In genomic region chr9:110282767-110283136, GRCh38 we compare ENCODE assay signal across 21 cellular contexts. TPM values are rescaled to one million over a fixed set of nuclear protein-coding genes. Genes with fewer than 3 reads are reported as not detected.
DNase-seq lines count a peak whose midpoint lies in the region; ATAC-seq and TF ChIP-seq lines count a peak whose summit lies in the region.
"Had no signal": no experiment of that assay in that cellular context is flagged by ENCODE, and none has a peak within 500 bp of the region (broad histone marks: within the 10 kb centered on the region; RNA-seq: fewer than 3 reads in every experiment).

No MANE protein-coding gene starts in this region.

- TF ChIP-seq CTCF in mucosa of descending colon (IDR thresholded peaks at IDR 0.05) (no peak), transverse colon (IDR thresholded peaks at IDR 0.05) (no peak)

- intact Hi-C loops in mucosa of descending colon (cut with DNase I, micrococcal nuclease) (no loop called here), transverse colon (cut with DNase I; ENCODE audit: low total_unique reads) (no loop called here)

- H3K4me3 ChIP-seq in mucosa of descending colon: no peak overlapping the region
- no peak overlapping the region for H3K4me3 ChIP-seq in transverse colon
- H3K4me3 ChIP-seq: Peyer's patch had no signal

- no peak for TF ChIP-seq POLR2A in transverse colon (IDR thresholded peaks at IDR 0.05)

- H3K27ac ChIP-seq in epithelial cell of prostate (peak overlapping the region; percentile 85), transverse colon (peak overlapping the region; percentile 64 to 84 (median 80))

- H3K36me3 ChIP-seq in mucosa of descending colon (ENCODE audit: low read depth) (no peaks in the 10 kb centered on the region), transverse colon (no peaks in the 10 kb centered on the region)
- H3K36me3 ChIP-seq: Peyer's patch had no signal

- in situ Hi-C loops in Caki2 (cut with HindIII; ENCODE audit: low pct_unique_long_range_greater_than_20kb, low sequenced_read_pairs) (no loop called here), transverse colon (cut with MboI; ENCODE audit: low pct_ligation_motif_present in 1 of 4, low pct_unique_long_range_greater_than_20kb in 1 of 4, low sequenced_read_pairs in 3 of 4) (no loop called here)

- peak; percentile 70 for DNase-seq in Caki2 (ENCODE audit: low read depth)
- no peak for DNase-seq in epithelial cell of prostate (ENCODE audit: low read depth, low spot score)
- peak in 1 of 3 donors; percentile 42 for DNase-seq in mucosa of descending colon
- peak; percentile 44 for DNase-seq in transverse colon
- DNase-seq in globus pallidus (ENCODE audit: low spot score): no peak
- DNase-seq in foreskin melanocyte: no peak
- DNase-seq: CD8-positive, alpha-beta T cell; Karpas-422; NCI-H1694; NCI-H2081; NCI-H2171; NCI-H345; NCI-H524; NCI-H774; Peyer's patch had no signal

- no peaks in the 10 kb centered on the region for H3K9me3 ChIP-seq in mucosa of descending colon
- H3K9me3 ChIP-seq in transverse colon: no peaks in the 10 kb centered on the region
- H3K9me3 ChIP-seq: Peyer's patch had no signal

- TF ChIP-seq EP300 in transverse colon (IDR thresholded peaks at IDR 0.05; ENCODE audit: low read depth): no peak

- no peaks in the 10 kb centered on the region for H3K27me3 ChIP-seq in transverse colon
- H3K27me3 ChIP-seq: Peyer's patch had no signal

- WGBS in transverse colon (ENCODE audit: low coverage in 1 of 2), 2 donors: 56 to 60% methylated on average over 6 to 7 of the region's 7 CpGs

- ATAC-seq in mucosa of descending colon (peak; percentile 37), GM19395 (IDR thresholded peaks at IDR 0.05; ENCODE audit: unreplicated experiment) (no peak)
- ATAC-seq: CD8-positive, alpha-beta T cell; Right ventricle myocardium inferior had no signal

- H3K4me1 ChIP-seq in mucosa of descending colon (ENCODE audit: low read depth): peaks cover 8% of the 10 kb centered on the region
- peaks cover 0 to 27% (median 19%) of the 10 kb centered on the region in 4 donors for H3K4me1 ChIP-seq in transverse colon

RNA-seq across cellular contexts. Expression of gene TXN, which starts 26.4 kb away (rescaled TPM):
- 998 and 1,028 TPM in 2 replicates for total RNA-seq in Caki2 (2014; rRNA removed; shearing (Covaris generic); ENCODE audit: low replicate concordance)
- total RNA-seq in mucosa of descending colon: 100 to 1,000 TPM; 228 to 441 (median 422) TPM
- total RNA-seq in transverse colon: 100 to 1,000 TPM in 3 of 4 donors, 10 to 100 TPM in 1; 52.4 to 275 (median 182) TPM

RNA-seq across cellular contexts. Expression of gene TXNDC8, which starts 54.9 kb away (rescaled TPM):
- total RNA-seq in Caki2 (2014; rRNA removed; shearing (Covaris generic); ENCODE audit: low replicate concordance): not detected in 2 replicates
- total RNA-seq in mucosa of descending colon (not detected), transverse colon (not detected)
- total RNA-seq: CD8-positive, alpha-beta T cell; H1; M059J; OCI-LY7; Peyer's patch; Right ventricle myocardium inferior; SK-MEL-5 had no signal

Comparison
In these comparisons a context has a peak if more than half of its experiments do, and no peak if none do; other contexts are left out.
1. DNase-seq: peak in Caki2 (single experiment) and transverse colon (single experiment); none in epithelial cell of prostate (single experiment), globus pallidus (single experiment) and foreskin melanocyte (single experiment).